In the genomic region with DNA sequence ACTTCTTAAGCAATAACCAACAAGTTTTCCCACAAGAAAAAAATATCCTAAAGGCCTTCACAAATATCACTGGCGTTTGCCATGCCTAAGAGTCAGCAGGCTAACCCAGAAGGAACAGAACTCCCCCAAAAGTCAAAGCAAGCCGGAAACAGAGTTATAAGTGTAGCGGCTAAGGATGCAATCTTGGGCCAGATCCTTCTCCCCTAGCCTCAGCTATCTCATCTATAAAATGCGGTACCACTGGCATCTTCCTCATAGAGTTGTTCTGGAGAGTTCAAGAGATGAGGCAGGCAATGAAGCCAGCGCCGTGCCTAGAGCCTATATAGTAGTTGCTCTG, we compare ENCODE assay signal across 8 cellular contexts. TPM values are rescaled to one million over a fixed set of nuclear protein-coding genes. Genes with fewer than 3 reads are reported as not detected.
DNase-seq lines count a peak whose midpoint lies in the region; ATAC-seq, FAIRE-seq and TF ChIP-seq lines count a peak whose summit lies in the region.

No MANE protein-coding gene starts in this region.

- peak overlapping the region; percentile 97 for H3K4me2 ChIP-seq in K562 (ENCODE audit: insufficient read depth, low read length)

- TF ChIP-seq POLR2A in K562 (conservative IDR thresholded peaks at IDR 0.05) (no peak), uterus (IDR thresholded peaks at IDR 0.05) (no peak)

- WGBS in K562 (ENCODE audit: insufficient coverage, low coverage, missing lambda C conversion rate), result under 1% methylated on average over 6 of the region's 6 CpGs

- H3K36me3 ChIP-seq in cardiac muscle cell (peaks cover under 1% of the 10 kb centered on the region), K562 (ENCODE audit: control insufficient read depth, insufficient read depth, low read length) (peaks cover 27% of the 10 kb centered on the region; the same call in 2 of the 3 replicates), uterus (no peaks in the 10 kb centered on the region)

- peak; percentile 44 for FAIRE-seq in K562 (lab: Jason Lieb, UNC)

- peaks cover 12% of the 10 kb centered on the region for H3K36me3 Mint-ChIP-seq in memory B cell

- H3K27ac ChIP-seq in cardiac muscle cell, result no peak overlapping the region
- peak overlapping the region; percentile 88 for H3K27ac ChIP-seq in K562 (ENCODE audit: extremely low read depth, low read depth, low read length)
- peak overlapping the region in 1 of 2 donors; percentile 81 for H3K27ac ChIP-seq in uterus

- H3K4me1 ChIP-seq in cardiac muscle cell (ENCODE audit: low read depth) (peaks cover 7% of the 10 kb centered on the region), K562 (replicated peaks in 1 of 2; ENCODE audit: control insufficient read depth in 2 of 2, insufficient read depth in 2 of 2, low read length in 2 of 2) (peaks cover 64 to 82% of the 10 kb centered on the region in 2 experiments), uterus (peaks cover 7 to 10% of the 10 kb centered on the region in 2 donors)

- no peak for TF ChIP-seq EP300 in K562 (IDR thresholded peaks at IDR 0.05; ENCODE audit: low read length)

- H3K9me3 Mint-ChIP-seq in memory B cell, result no peaks in the 10 kb centered on the region

- TF ChIP-seq CTCF in cardiac muscle cell (IDR thresholded peaks at IDR 0.05; ENCODE audit: low read depth, low read length) (no peak), K562 (IDR thresholded peaks at IDR 0.05 in 2 of 3, conservative IDR thresholded peaks at IDR 0.05 in 1 of 3; ENCODE audit: insufficient read depth in 2 of 3, low read depth in 1 of 3, low read length in 3 of 3) (no peak), uterus (IDR thresholded peaks at IDR 0.05) (no peak)

- DNase-seq in cardiac muscle cell (ENCODE audit: low read depth in 1 of 2, low spot score in 1 of 2), result no peak
- DNase-seq in Right ventricle myocardium superior, result no peak
- no peak for DNase-seq in K562 (ENCODE audit: extremely low read depth in 1 of 4, low spot score in 3 of 4)
- DNase-seq in memory B cell (ENCODE audit: low spot score in 2 of 2), result no peak
- DNase-seq in uterus, result no peak
- DNase-seq in NCI-H526 (lab: John Stamatoyannopoulos, UW), result no peak
- DNase-seq in putamen (ENCODE audit: low spot score), result no peak

- intact Hi-C loops in Right ventricle myocardium superior (cut with DNase I) (no loop called here), K562 (cut with micrococcal nuclease) (no loop called here), uterus (cut with DNase I; ENCODE audit: low total_unique reads) (no loop called here)

- H3K4me3 Mint-ChIP-seq in memory B cell, result peak overlapping the region; percentile 96

- peak overlapping the region; percentile 87 for H3K27ac Mint-ChIP-seq in memory B cell

- in situ Hi-C loops in K562 (cut with MboI), result loop anchor here (5.0 kb wide), 2 partner anchors 95 to 180 kb away; no protein-coding TSS in a partner anchor

- BruUV-seq in K562 (replicated peaks; lab: Mats Ljungman, UMichigan), result no TSS peak

- CTCF ChIA-PET in K562 (lab: Yijun Ruan, JAX; ENCODE audit: low intra/inter-chr PET ratio), result interaction anchor here (0.6 kb wide), 1 partner anchor 103 kb away, joined by 3 read pairs; no protein-coding TSS in a partner anchor

- H2AFZ ChIP-seq in K562 (ENCODE audit: low read depth, low read length), result peak overlapping the region; percentile 93; the same call in 1 of the 2 replicates

- peaks cover 3% of the 10 kb centered on the region for H3K9me1 ChIP-seq in K562 (ENCODE audit: control insufficient read depth, insufficient read depth, low read length)

- no peak for ATAC-seq in Right ventricle myocardium superior (ENCODE audit: poor library complexity)
- ATAC-seq in K562, result no peak
- ATAC-seq in memory B cell (ENCODE audit: low read depth), result no peak
- ATAC-seq in GM19023 (IDR thresholded peaks at IDR 0.05; ENCODE audit: unreplicated experiment), result no peak

- POLR2A ChIA-PET in K562 (lab: Yijun Ruan, JAX), result interaction anchor here (0.6 to 1.0 kb wide), 3 partner anchors 43 to 157 kb away, joined by 3 to 6 read pairs (median 3); no protein-coding TSS in a partner anchor

- no peaks in the 10 kb centered on the region for H3K27me3 Mint-ChIP-seq in memory B cell

- peak overlapping the region; percentile 89 to 96 for H3K9ac ChIP-seq in K562 (ENCODE audit: insufficient read depth in 1 of 2, low read depth in 2 of 2, low read length in 2 of 2)

- H3K27me3 ChIP-seq in cardiac muscle cell (no peaks in the 10 kb centered on the region), K562 (ENCODE audit: control insufficient read depth in 2 of 2, insufficient read depth in 2 of 2, low read length in 2 of 2) (no peaks in the 10 kb centered on the region), uterus (no peaks in the 10 kb centered on the region)

- H4K20me1 ChIP-seq in K562 (replicated peaks; ENCODE audit: control insufficient read depth, insufficient read depth, low read length), result peaks cover 18% of the 10 kb centered on the region; the same call in 1 of the 2 replicates

- H3K9me3 ChIP-seq in cardiac muscle cell (ENCODE audit: low read depth), result no peaks in the 10 kb centered on the region
- H3K9me3 ChIP-seq in K562 (replicated peaks; ENCODE audit: control insufficient read depth, insufficient read depth, low read depth, low read length), result no peaks in the 10 kb centered on the region
- H3K9me3 ChIP-seq in uterus, result no peaks in the 10 kb centered on the region

- H3K79me2 ChIP-seq in K562 (ENCODE audit: control insufficient read depth, insufficient read depth, low read length), result peaks cover 45% of the 10 kb centered on the region

- no peak for TF ChIP-seq RAD21 in K562 (CRISPR knock-in tag; conservative IDR thresholded peaks at IDR 0.05 in 1 of 2, IDR thresholded peaks at IDR 0.05 in 1 of 2)

- H3K4me3 ChIP-seq in cardiac muscle cell, result peak overlapping the region; percentile 76
- H3K4me3 ChIP-seq in K562, result peak overlapping the region; percentile 70
- H3K4me3 ChIP-seq in uterus, result peak overlapping the region; percentile 69 to 88

- H3K4me1 Mint-ChIP-seq in memory B cell, result peaks cover 33% of the 10 kb centered on the region

RNA-seq across cellular contexts. Expression of gene DPM2, which starts 0.6 kb away (rescaled TPM):
- 26.1 and 35.6 TPM in 2 replicates for total RNA-seq in cardiac muscle cell
- polyA plus RNA-seq in cardiac muscle cell, result 54.2 and 70.7 TPM in 2 replicates
- total RNA-seq in Right ventricle myocardium superior, result 9.9 TPM
- 99.6 and 215 TPM in 2 replicates for total RNA-seq in K562 (2011; cell fraction: chromatin; rRNA removed; ENCODE audit: low replicate concordance)
- total RNA-seq in K562 (2011; cell fraction: nucleolus; rRNA removed), result 168 and 199 TPM in 2 replicates
- total RNA-seq in K562 (2011; cell fraction: nucleoplasm; rRNA removed), result 195 and 215 TPM in 2 replicates
- total RNA-seq in K562 (2014; rRNA removed), result 56.6 and 88.7 TPM in 2 replicates
- total RNA-seq in K562 (2014; rRNA removed; fragmentation: Illumina TruSeq; extraction: Trizol), result 48.1 and 53.8 TPM in 2 replicates
- total RNA-seq in K562 (2015; rRNA removed; fragmentation: Illumina TruSeq; extraction: Trizol), result 71.1 and 73.4 TPM in 2 replicates
- total RNA-seq in K562 (2021), result 95.3 and 102 TPM in 2 replicates
- 93.8 and 101 TPM in 2 replicates for polyA plus RNA-seq in K562 (2011; rRNA removed)
- polyA plus RNA-seq in K562 (2011; cell fraction: cytosol; rRNA removed), result 131 and 200 TPM in 2 replicates
- 142 and 205 TPM in 2 replicates for polyA plus RNA-seq in K562 (2011; cell fraction: nucleus; rRNA removed)
- 83.9 and 86.2 TPM in 2 replicates for polyA plus RNA-seq in K562 (2012)
- 126 and 142 TPM in 2 replicates for polyA plus RNA-seq in K562 (2014; fragmentation: Illumina TruSeq; extraction: Trizol)
- 10 to 100 TPM; 43.5 to 69.3 TPM for polyA plus RNA-seq in K562 (2014; fragmentation: Nextera tagmentation; extraction: Ambion mirVana)
- 104 and 107 TPM in 2 replicates for polyA plus RNA-seq in K562 (2014; rRNA removed)
- polyA minus RNA-seq in K562 (2011; rRNA and poly(A)+ RNA removed), result 54.4 and 75.4 TPM in 2 replicates
- polyA minus RNA-seq in K562 (2011; cell fraction: cytosol; rRNA and poly(A)+ RNA removed), result 56.3 and 59.9 TPM in 2 replicates
- 64.1 and 85.1 TPM in 2 replicates for polyA minus RNA-seq in K562 (2011; cell fraction: nucleus; rRNA and poly(A)+ RNA removed)
- total RNA-seq in uterus, result 10 to 100 TPM in 3 of 4 donors, 1 to 10 TPM in 1; 6.7 to 33.1 (median 15.9) TPM

RNA-seq across cellular contexts. Expression of gene PIP5KL1, which starts 6.4 kb away (rescaled TPM):
- total RNA-seq in cardiac muscle cell, result 0.89 and 1.7 TPM in 2 replicates
- polyA plus RNA-seq in cardiac muscle cell, result 3.4 and 3.5 TPM in 2 replicates
- 0.48 TPM for total RNA-seq in Right ventricle myocardium superior
- 4.2 and 9.4 TPM in 2 replicates for total RNA-seq in K562 (2011; cell fraction: chromatin; rRNA removed; ENCODE audit: low replicate concordance)
- total RNA-seq in K562 (2011; cell fraction: nucleolus; rRNA removed), result 7.7 and 10.1 TPM in 2 replicates
- 4.3 and 4.5 TPM in 2 replicates for total RNA-seq in K562 (2011; cell fraction: nucleoplasm; rRNA removed)
- total RNA-seq in K562 (2014; rRNA removed), result 2.5 and 3.1 TPM in 2 replicates
- total RNA-seq in K562 (2014; rRNA removed; fragmentation: Illumina TruSeq; extraction: Trizol), result 0.80 and 1.2 TPM in 2 replicates
- total RNA-seq in K562 (2015; rRNA removed; fragmentation: Illumina TruSeq; extraction: Trizol), result 0.58 and 1.3 TPM in 2 replicates
- total RNA-seq in K562 (2021), result 3.0 and 3.7 TPM in 2 replicates
- polyA plus RNA-seq in K562 (2011; rRNA removed), result 1.2 and 1.6 TPM in 2 replicates
- polyA plus RNA-seq in K562 (2011; cell fraction: cytosol; rRNA removed), result 1.8 and 2.2 TPM in 2 replicates
- 12.7 and 14.3 TPM in 2 replicates for polyA plus RNA-seq in K562 (2011; cell fraction: nucleus; rRNA removed)
- 1.7 and 5.0 TPM in 2 replicates for polyA plus RNA-seq in K562 (2012)
- 0.82 and 1.2 TPM in 2 replicates for polyA plus RNA-seq in K562 (2014; fragmentation: Illumina TruSeq; extraction: Trizol)
- under 1 TPM; 0.18 to 0.41 TPM for polyA plus RNA-seq in K562 (2014; fragmentation: Nextera tagmentation; extraction: Ambion mirVana)
- polyA plus RNA-seq in K562 (2014; rRNA removed), result 4.3 and 4.8 TPM in 2 replicates
- 0.75 TPM in 1 of 2 replicates, not detected in the other for polyA minus RNA-seq in K562 (2011; rRNA and poly(A)+ RNA removed)
- 3.0 TPM in 1 of 2 replicates, not detected in the other for polyA minus RNA-seq in K562 (2011; cell fraction: cytosol; rRNA and poly(A)+ RNA removed)
- polyA minus RNA-seq in K562 (2011; cell fraction: nucleus; rRNA and poly(A)+ RNA removed), result 2.6 TPM in 2 replicates
- total RNA-seq in uterus, result 10 to 100 TPM in 1 of 4 donors, 1 to 10 TPM in 2, not detected in 1; 2.9 to 11.3 (median 3.2) TPM

RNA-seq across cellular contexts. Expression of gene ST6GALNAC4, which starts 20.2 kb away (rescaled TPM):
- total RNA-seq in cardiac muscle cell, result 66.2 and 119 TPM in 2 replicates
- 48.8 and 71.4 TPM in 2 replicates for polyA plus RNA-seq in cardiac muscle cell
- total RNA-seq in Right ventricle myocardium superior, result 18.1 TPM
- 24.9 and 89.8 TPM in 2 replicates for total RNA-seq in K562 (2011; cell fraction: chromatin; rRNA removed; ENCODE audit: low replicate concordance)
- total RNA-seq in K562 (2011; cell fraction: nucleolus; rRNA removed), result 90.4 and 100 TPM in 2 replicates
- total RNA-seq in K562 (2011; cell fraction: nucleoplasm; rRNA removed), result 52.6 and 55.0 TPM in 2 replicates
- total RNA-seq in K562 (2014; rRNA removed), result 25.5 and 47.2 TPM in 2 replicates
- 2.8 and 6.6 TPM in 2 replicates for total RNA-seq in K562 (2014; rRNA removed; fragmentation: Illumina TruSeq; extraction: Trizol)
- 17.2 and 19.0 TPM in 2 replicates for total RNA-seq in K562 (2015; rRNA removed; fragmentation: Illumina TruSeq; extraction: Trizol)
- 43.1 and 47.1 TPM in 2 replicates for total RNA-seq in K562 (2021)
- 14.0 and 19.4 TPM in 2 replicates for polyA plus RNA-seq in K562 (2011; rRNA removed)
- polyA plus RNA-seq in K562 (2011; cell fraction: cytosol; rRNA removed), result 30.0 and 73.0 TPM in 2 replicates
- 34.4 and 63.8 TPM in 2 replicates for polyA plus RNA-seq in K562 (2011; cell fraction: nucleus; rRNA removed)
- 26.5 and 52.2 TPM in 2 replicates for polyA plus RNA-seq in K562 (2012)
- polyA plus RNA-seq in K562 (2014; fragmentation: Illumina TruSeq; extraction: Trizol), result 15.4 and 34.0 TPM in 2 replicates
- 1 to 10 TPM; 2.6 to 3.4 TPM for polyA plus RNA-seq in K562 (2014; fragmentation: Nextera tagmentation; extraction: Ambion mirVana)
- 26.0 and 42.6 TPM in 2 replicates for polyA plus RNA-seq in K562 (2014; rRNA removed)
- 7.5 and 10.6 TPM in 2 replicates for polyA minus RNA-seq in K562 (2011; rRNA and poly(A)+ RNA removed)
- 30.9 and 50.2 TPM in 2 replicates for polyA minus RNA-seq in K562 (2011; cell fraction: cytosol; rRNA and poly(A)+ RNA removed)
- 24.7 and 25.8 TPM in 2 replicates for polyA minus RNA-seq in K562 (2011; cell fraction: nucleus; rRNA and poly(A)+ RNA removed)
- total RNA-seq in uterus, result 10 to 100 TPM in 3 of 4 donors, under 1 TPM in 1; 0.59 to 41.7 (median 20.7) TPM

RNA-seq across cellular contexts. Expression of gene ST6GALNAC6, which starts 37.6 kb away (rescaled TPM):
- total RNA-seq in cardiac muscle cell, result 49.4 and 73.4 TPM in 2 replicates
- polyA plus RNA-seq in cardiac muscle cell, result 53.0 and 85.2 TPM in 2 replicates
- 38.2 TPM for total RNA-seq in Right ventricle myocardium superior
- 18.9 and 41.8 TPM in 2 replicates for total RNA-seq in K562 (2011; cell fraction: chromatin; rRNA removed; ENCODE audit: low replicate concordance)
- total RNA-seq in K562 (2011; cell fraction: nucleolus; rRNA removed), result 25.3 and 31.9 TPM in 2 replicates
- total RNA-seq in K562 (2011; cell fraction: nucleoplasm; rRNA removed), result 19.5 and 22.4 TPM in 2 replicates
- 13.0 and 16.0 TPM in 2 replicates for total RNA-seq in K562 (2014; rRNA removed)
- total RNA-seq in K562 (2014; rRNA removed; fragmentation: Illumina TruSeq; extraction: Trizol), result 6.4 and 8.2 TPM in 2 replicates
- total RNA-seq in K562 (2015; rRNA removed; fragmentation: Illumina TruSeq; extraction: Trizol), result 16.8 and 17.0 TPM in 2 replicates
- 17.3 and 18.7 TPM in 2 replicates for total RNA-seq in K562 (2021)
- 23.0 and 23.7 TPM in 2 replicates for polyA plus RNA-seq in K562 (2011; rRNA removed)
- 30.5 and 46.9 TPM in 2 replicates for polyA plus RNA-seq in K562 (2011; cell fraction: cytosol; rRNA removed)
- 51.3 and 78.0 TPM in 2 replicates for polyA plus RNA-seq in K562 (2011; cell fraction: nucleus; rRNA removed)
- polyA plus RNA-seq in K562 (2012), result 13.2 and 13.7 TPM in 2 replicates
- 14.5 and 15.6 TPM in 2 replicates for polyA plus RNA-seq in K562 (2014; fragmentation: Illumina TruSeq; extraction: Trizol)
- under 1 TPM; 0.13 to 0.20 TPM for polyA plus RNA-seq in K562 (2014; fragmentation: Nextera tagmentation; extraction: Ambion mirVana)
- polyA plus RNA-seq in K562 (2014; rRNA removed), result 16.4 and 19.0 TPM in 2 replicates
- polyA minus RNA-seq in K562 (2011; rRNA and poly(A)+ RNA removed), result 5.5 and 6.3 TPM in 2 replicates
- polyA minus RNA-seq in K562 (2011; cell fraction: cytosol; rRNA and poly(A)+ RNA removed), result 3.5 and 5.2 TPM in 2 replicates
- 10.4 and 11.2 TPM in 2 replicates for polyA minus RNA-seq in K562 (2011; cell fraction: nucleus; rRNA and poly(A)+ RNA removed)
- 100 to 1,000 TPM in 3 of 4 donors, 10 to 100 TPM in 1; 37.7 to 133 (median 111) TPM for total RNA-seq in uterus

RNA-seq across cellular contexts. Expression of gene EEIG1, which starts 43.8 kb away (rescaled TPM):
- 20.9 and 25.6 TPM in 2 replicates for total RNA-seq in cardiac muscle cell
- polyA plus RNA-seq in cardiac muscle cell, result 26.6 and 32.5 TPM in 2 replicates
- total RNA-seq in Right ventricle myocardium superior, result 21.8 TPM
- 18.1 and 34.4 TPM in 2 replicates for total RNA-seq in K562 (2011; cell fraction: chromatin; rRNA removed; ENCODE audit: low replicate concordance)
- 13.4 and 13.5 TPM in 2 replicates for total RNA-seq in K562 (2011; cell fraction: nucleolus; rRNA removed)
- total RNA-seq in K562 (2011; cell fraction: nucleoplasm; rRNA removed), result 17.2 and 24.7 TPM in 2 replicates
- 2.1 and 4.5 TPM in 2 replicates for total RNA-seq in K562 (2014; rRNA removed)
- total RNA-seq in K562 (2014; rRNA removed; fragmentation: Illumina TruSeq; extraction: Trizol), result 1.6 and 2.3 TPM in 2 replicates
- total RNA-seq in K562 (2015; rRNA removed; fragmentation: Illumina TruSeq; extraction: Trizol), result 2.8 and 4.1 TPM in 2 replicates
- 11.2 and 16.7 TPM in 2 replicates for total RNA-seq in K562 (2021)
- 4.4 and 7.7 TPM in 2 replicates for polyA plus RNA-seq in K562 (2011; rRNA removed)
- 8.2 and 9.0 TPM in 2 replicates for polyA plus RNA-seq in K562 (2011; cell fraction: cytosol; rRNA removed)
- polyA plus RNA-seq in K562 (2011; cell fraction: nucleus; rRNA removed), result 16.1 and 16.7 TPM in 2 replicates
- polyA plus RNA-seq in K562 (2012), result 13.8 and 19.2 TPM in 2 replicates
- polyA plus RNA-seq in K562 (2014; fragmentation: Illumina TruSeq; extraction: Trizol), result 5.6 and 9.1 TPM in 2 replicates
- polyA plus RNA-seq in K562 (2014; fragmentation: Nextera tagmentation; extraction: Ambion mirVana), result under 1 TPM; 0.17 to 0.25 TPM
- 3.6 and 6.6 TPM in 2 replicates for polyA plus RNA-seq in K562 (2014; rRNA removed)
- polyA minus RNA-seq in K562 (2011; rRNA and poly(A)+ RNA removed), result 2.1 and 2.7 TPM in 2 replicates
- polyA minus RNA-seq in K562 (2011; cell fraction: cytosol; rRNA and poly(A)+ RNA removed), result 3.5 and 5.9 TPM in 2 replicates
- polyA minus RNA-seq in K562 (2011; cell fraction: nucleus; rRNA and poly(A)+ RNA removed), result 4.8 and 8.4 TPM in 2 replicates
- total RNA-seq in uterus, result 100 to 1,000 TPM in 1 of 4 donors, 10 to 100 TPM in 2, 1 to 10 TPM in 1; 5.0 to 140 (median 19.3) TPM
